Comparison of ENCODE assay signal across 1 cellular context in genomic region chr4:87819281-87819919, GRCh38.
TF ChIP-seq lines count a peak whose summit lies in the region.

No MANE protein-coding gene starts in this region.

TF ChIP-seq in GM23338, 12 proteins besides CTCF, POLR2A, EP300 and RAD21 (continued from another document):
- TF ChIP-seq ETS1 (IDR thresholded peaks at IDR 0.05) (no peak), JUNB (IDR thresholded peaks at IDR 0.05; ENCODE audit: unreplicated experiment) (no peak)
- TF ChIP-seq, protein P1, sequence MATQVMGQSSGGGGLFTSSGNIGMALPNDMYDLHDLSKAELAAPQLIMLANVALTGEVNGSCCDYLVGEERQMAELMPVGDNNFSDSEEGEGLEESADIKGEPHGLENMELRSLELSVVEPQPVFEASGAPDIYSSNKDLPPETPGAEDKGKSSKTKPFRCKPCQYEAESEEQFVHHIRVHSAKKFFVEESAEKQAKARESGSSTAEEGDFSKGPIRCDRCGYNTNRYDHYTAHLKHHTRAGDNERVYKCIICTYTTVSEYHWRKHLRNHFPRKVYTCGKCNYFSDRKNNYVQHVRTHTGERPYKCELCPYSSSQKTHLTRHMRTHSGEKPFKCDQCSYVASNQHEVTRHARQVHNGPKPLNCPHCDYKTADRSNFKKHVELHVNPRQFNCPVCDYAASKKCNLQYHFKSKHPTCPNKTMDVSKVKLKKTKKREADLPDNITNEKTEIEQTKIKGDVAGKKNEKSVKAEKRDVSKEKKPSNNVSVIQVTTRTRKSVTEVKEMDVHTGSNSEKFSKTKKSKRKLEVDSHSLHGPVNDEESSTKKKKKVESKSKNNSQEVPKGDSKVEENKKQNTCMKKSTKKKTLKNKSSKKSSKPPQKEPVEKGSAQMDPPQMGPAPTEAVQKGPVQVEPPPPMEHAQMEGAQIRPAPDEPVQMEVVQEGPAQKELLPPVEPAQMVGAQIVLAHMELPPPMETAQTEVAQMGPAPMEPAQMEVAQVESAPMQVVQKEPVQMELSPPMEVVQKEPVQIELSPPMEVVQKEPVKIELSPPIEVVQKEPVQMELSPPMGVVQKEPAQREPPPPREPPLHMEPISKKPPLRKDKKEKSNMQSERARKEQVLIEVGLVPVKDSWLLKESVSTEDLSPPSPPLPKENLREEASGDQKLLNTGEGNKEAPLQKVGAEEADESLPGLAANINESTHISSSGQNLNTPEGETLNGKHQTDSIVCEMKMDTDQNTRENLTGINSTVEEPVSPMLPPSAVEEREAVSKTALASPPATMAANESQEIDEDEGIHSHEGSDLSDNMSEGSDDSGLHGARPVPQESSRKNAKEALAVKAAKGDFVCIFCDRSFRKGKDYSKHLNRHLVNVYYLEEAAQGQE (IDR thresholded peaks at IDR 0.05; ENCODE audit: unreplicated experiment): no peak
